ENCODE assay signal across 1 cellular context in genomic region chr19:10863107-10863700, GRCh38.
TF ChIP-seq lines count a peak whose summit lies in the region.

No MANE protein-coding gene starts in this region.

TF ChIP-seq in K562, 482 proteins besides CTCF, POLR2A, EP300 and RAD21 (continued from another document and continues in another):
- no peak for TF ChIP-seq CHD7 (IDR thresholded peaks at IDR 0.05; ENCODE audit: low read depth, low read length)
- peak; percentile 60; the same call in 1 of the 2 replicates for TF ChIP-seq HDAC2 (IDR thresholded peaks at IDR 0.05)
- peak; percentile 88 for TF ChIP-seq VEZF1 (CRISPR knock-in tag; IDR thresholded peaks at IDR 0.05)
- TF ChIP-seq SMAD2 (IDR thresholded peaks at IDR 0.05; ENCODE audit: low read depth, low read length), result no peak
- no peak for TF ChIP-seq ZNF778 (CRISPR knock-in tag; IDR thresholded peaks at IDR 0.05)
- TF ChIP-seq RNF2 (IDR thresholded peaks at IDR 0.05), result no peak
- TF ChIP-seq ZNF436 (CRISPR knock-in tag; IDR thresholded peaks at IDR 0.05), result no peak
- TF ChIP-seq FOSL1 (tag; conservative IDR thresholded peaks at IDR 0.05), result peak; percentile 83
- no peak for TF ChIP-seq RBM17 (IDR thresholded peaks at IDR 0.05; ENCODE audit: borderline replicate concordance, low read depth, low read length)
- TF ChIP-seq ZNF384 (IDR thresholded peaks at IDR 0.05; ENCODE audit: low read depth, low read length), result 0 out of 2 replicates have a peak, but pooled peaks have one; percentile 20
- no peak for TF ChIP-seq FOXO4 (CRISPR knock-in tag; IDR thresholded peaks at IDR 0.05)
- no peak for TF ChIP-seq RBM39 (optimal IDR thresholded peaks at IDR 0.05; ENCODE audit: low read depth, low read length)
- no peak for TF ChIP-seq CBX8 (IDR thresholded peaks at IDR 0.05; ENCODE audit: borderline replicate concordance, extremely low read depth, low read depth, low read length, poor library complexity, severe bottlenecking)
- TF ChIP-seq ZNF589 (CRISPR knock-in tag; IDR thresholded peaks at IDR 0.05; ENCODE audit: low read depth), result peak; percentile 52; the same call in 1 of the 2 replicates
- TF ChIP-seq JUND (IDR thresholded peaks at IDR 0.05; ENCODE audit: borderline replicate concordance, low read depth, low read length), result peak; percentile 59; the same call in 1 of the 2 replicates
- TF ChIP-seq JUND (tag; IDR thresholded peaks at IDR 0.05; ENCODE audit: borderline replicate concordance, low read depth, low read length), result peak; percentile 83; the same call in 2 of the 3 replicates
- TF ChIP-seq SRF (CRISPR knock-in tag; IDR thresholded peaks at IDR 0.05), result no peak
- TF ChIP-seq POLR3G (IDR thresholded peaks at IDR 0.05; ENCODE audit: extremely low read depth, insufficient read length, insufficient replicate concordance), result no peak
- TF ChIP-seq GATA2 (CRISPR knock-in tag; IDR thresholded peaks at IDR 0.05), result peak; percentile 63; the same call in 1 of the 2 replicates
- TF ChIP-seq ZNF197 (CRISPR knock-in tag; IDR thresholded peaks at IDR 0.05; ENCODE audit: low read depth), result no peak
- TF ChIP-seq ZNF586 (CRISPR knock-in tag; conservative IDR thresholded peaks at IDR 0.05), result no peak
- TF ChIP-seq ZNF318 (IDR thresholded peaks at IDR 0.05; ENCODE audit: borderline replicate concordance in 1 of 2, low read depth in 1 of 2), result 0 out of 4 replicates have a peak, but pooled peaks of 1 of the 2 experiments have one; percentile 5
- peak; percentile 47; the same call in 1 of the 2 replicates for TF ChIP-seq SP1 (CRISPR knock-in tag; IDR thresholded peaks at IDR 0.05)
- TF ChIP-seq NR2C1 (IDR thresholded peaks at IDR 0.05), result no peak
- no peak; the same call in 1 of the 2 replicates for TF ChIP-seq NR2C1 (tag; IDR thresholded peaks at IDR 0.05)
- no peak for TF ChIP-seq ZNF707 (CRISPR knock-in tag; conservative IDR thresholded peaks at IDR 0.05)
- no peak for TF ChIP-seq MITF (IDR thresholded peaks at IDR 0.05)
- TF ChIP-seq SMARCE1 (IDR thresholded peaks at IDR 0.05), result peak; percentile 64; the same call in 1 of the 2 replicates
- no peak for TF ChIP-seq NCOA4 (IDR thresholded peaks at IDR 0.05; ENCODE audit: partially characterized antibody)
- TF ChIP-seq MCM7 (IDR thresholded peaks at IDR 0.05), result no peak
- TF ChIP-seq JUN (IDR thresholded peaks at IDR 0.05; ENCODE audit: borderline replicate concordance, low read depth, low read length), result peak; percentile 58
- no peak for TF ChIP-seq JUN (CRISPR knock-in tag; IDR thresholded peaks at IDR 0.05; ENCODE audit: borderline replicate concordance)
- TF ChIP-seq HES1 (IDR thresholded peaks at IDR 0.05; ENCODE audit: low read depth), result 0 out of 2 replicates have a peak, but pooled peaks have one; percentile 12
- no peak for TF ChIP-seq HOXB6 (CRISPR knock-in tag; IDR thresholded peaks at IDR 0.05; ENCODE audit: borderline replicate concordance)
